1 cellular context compared by ENCODE assay signal in the genomic region with DNA sequence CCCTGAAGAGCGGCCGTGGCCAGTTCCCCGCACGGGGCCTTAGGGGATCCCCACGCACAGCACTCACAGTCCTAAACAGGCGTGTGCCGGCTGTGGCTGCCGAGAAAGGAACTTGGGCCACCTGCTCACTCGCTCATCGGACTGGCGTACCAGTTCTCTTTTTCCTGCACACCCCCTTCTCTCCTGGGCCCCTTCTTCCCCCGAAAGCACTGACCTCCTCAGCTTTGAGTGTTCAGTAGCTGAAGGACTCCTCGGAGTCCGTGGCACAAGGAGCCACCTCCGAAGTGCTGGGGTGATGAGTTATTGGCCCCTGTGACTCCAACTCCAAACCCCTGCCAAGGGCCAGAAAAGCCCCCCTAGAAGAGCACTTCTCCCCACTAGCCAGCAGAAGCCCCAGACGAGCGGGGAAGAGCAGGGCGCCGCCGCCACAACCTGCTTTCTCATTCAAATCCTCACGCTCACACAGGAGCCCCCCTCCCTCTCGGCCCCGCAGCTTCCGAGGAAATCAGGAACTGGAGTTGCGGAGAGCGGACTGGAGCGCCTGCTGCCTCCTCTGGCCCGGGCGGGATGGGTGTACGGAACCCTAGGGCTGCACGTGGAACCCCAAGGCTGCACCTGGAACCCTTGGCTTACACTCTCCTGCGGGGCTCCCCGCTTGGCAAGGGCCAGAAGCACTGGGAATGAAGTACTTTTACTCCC.
A peak's percentile ranks its signal among the peaks of the same experiment; 100 is the strongest.
TF ChIP-seq lines count a peak whose summit lies in the region.

A gene with protein sequence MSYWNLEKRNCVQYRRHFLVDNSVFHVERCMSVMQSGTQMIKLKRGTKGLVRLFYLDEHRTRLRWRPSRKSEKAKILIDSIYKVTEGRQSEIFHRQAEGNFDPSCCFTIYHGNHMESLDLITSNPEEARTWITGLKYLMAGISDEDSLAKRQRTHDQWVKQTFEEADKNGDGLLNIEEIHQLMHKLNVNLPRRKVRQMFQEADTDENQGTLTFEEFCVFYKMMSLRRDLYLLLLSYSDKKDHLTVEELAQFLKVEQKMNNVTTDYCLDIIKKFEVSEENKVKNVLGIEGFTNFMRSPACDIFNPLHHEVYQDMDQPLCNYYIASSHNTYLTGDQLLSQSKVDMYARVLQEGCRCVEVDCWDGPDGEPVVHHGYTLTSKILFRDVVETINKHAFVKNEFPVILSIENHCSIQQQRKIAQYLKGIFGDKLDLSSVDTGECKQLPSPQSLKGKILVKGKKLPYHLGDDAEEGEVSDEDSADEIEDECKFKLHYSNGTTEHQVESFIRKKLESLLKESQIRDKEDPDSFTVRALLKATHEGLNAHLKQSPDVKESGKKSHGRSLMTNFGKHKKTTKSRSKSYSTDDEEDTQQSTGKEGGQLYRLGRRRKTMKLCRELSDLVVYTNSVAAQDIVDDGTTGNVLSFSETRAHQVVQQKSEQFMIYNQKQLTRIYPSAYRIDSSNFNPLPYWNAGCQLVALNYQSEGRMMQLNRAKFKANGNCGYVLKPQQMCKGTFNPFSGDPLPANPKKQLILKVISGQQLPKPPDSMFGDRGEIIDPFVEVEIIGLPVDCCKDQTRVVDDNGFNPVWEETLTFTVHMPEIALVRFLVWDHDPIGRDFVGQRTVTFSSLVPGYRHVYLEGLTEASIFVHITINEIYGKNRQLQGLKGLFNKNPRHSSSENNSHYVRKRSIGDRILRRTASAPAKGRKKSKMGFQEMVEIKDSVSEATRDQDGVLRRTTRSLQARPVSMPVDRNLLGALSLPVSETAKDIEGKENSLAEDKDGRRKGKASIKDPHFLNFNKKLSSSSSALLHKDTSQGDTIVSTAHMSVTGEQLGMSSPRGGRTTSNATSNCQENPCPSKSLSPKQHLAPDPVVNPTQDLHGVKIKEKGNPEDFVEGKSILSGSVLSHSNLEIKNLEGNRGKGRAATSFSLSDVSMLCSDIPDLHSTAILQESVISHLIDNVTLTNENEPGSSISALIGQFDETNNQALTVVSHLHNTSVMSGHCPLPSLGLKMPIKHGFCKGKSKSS (N-terminal part only) (minus strand): TSS at position 446 of the 699 bp plus-strand sequence. CDS start 40,847 bp downstream, outside the sequence.

TF ChIP-seq in H1, 55 proteins besides CTCF, POLR2A, EP300 and RAD21:
- TF ChIP-seq BCL11A (IDR thresholded peaks at IDR 0.05; ENCODE audit: low read depth in 2 of 2, low read length in 2 of 2) (no peak), CBX5 (IDR thresholded peaks at IDR 0.05; ENCODE audit: low read depth, low read length) (no peak), HDAC2 (IDR thresholded peaks at IDR 0.05; ENCODE audit: borderline replicate concordance in 1 of 2, low read depth in 2 of 2, low read length in 2 of 2) (0 out of 4 replicates have a peak, but pooled peaks of 1 of the 2 experiments have one; percentile 63), POU5F1 (IDR thresholded peaks at IDR 0.05; ENCODE audit: low read depth, low read length) (peak; percentile 72; the same call in 1 of the 2 replicates), CEBPB (IDR thresholded peaks at IDR 0.05; ENCODE audit: low read depth, low read length) (no peak), PHF8 (conservative IDR thresholded peaks at IDR 0.05; ENCODE audit: low read depth, low read length) (0 out of 2 replicates have a peak, but pooled peaks have one; percentile 29), CBX8 (IDR thresholded peaks at IDR 0.05; ENCODE audit: borderline replicate concordance, low read depth, low read length) (no peak), TCF12 (IDR thresholded peaks at IDR 0.05; ENCODE audit: low read depth, low read length) (0 out of 2 replicates have a peak, but pooled peaks have one; percentile 4), KDM5A (IDR thresholded peaks at IDR 0.05; ENCODE audit: low read length) (no peak), SIN3A (conservative IDR thresholded peaks at IDR 0.05 in 1 of 2, IDR thresholded peaks at IDR 0.05 in 1 of 2; ENCODE audit: low read depth in 1 of 2, low read length in 2 of 2) (peak in 1 of 2 experiments; percentile 76; a peak in 2 of 4 replicates), SAP30 (IDR thresholded peaks at IDR 0.05; ENCODE audit: insufficient read depth, insufficient replicate concordance, low read length) (peak; percentile 84), CTBP2 (IDR thresholded peaks at IDR 0.05; ENCODE audit: borderline replicate concordance, insufficient read depth, insufficient read length, low read length) (peak; percentile 37), RFX5 (IDR thresholded peaks at IDR 0.05; ENCODE audit: borderline replicate concordance, low read depth, low read length) (0 out of 2 replicates have a peak, but pooled peaks have one; percentile 31), KDM4A (IDR thresholded peaks at IDR 0.05; ENCODE audit: low read depth, low read length, severe bottlenecking) (peak; percentile 26), TBP (IDR thresholded peaks at IDR 0.05; ENCODE audit: low read depth, low read length) (no peak; the same call in 1 of the 2 replicates), TAF1 (IDR thresholded peaks at IDR 0.05; ENCODE audit: low read depth, low read length) (peak; percentile 62), SRF (IDR thresholded peaks at IDR 0.05; ENCODE audit: low read depth, low read length) (no peak), ASH2L (IDR thresholded peaks at IDR 0.05; ENCODE audit: low read length) (peak; percentile 29), JUN (IDR thresholded peaks at IDR 0.05; ENCODE audit: low read depth, low read length) (no peak), KDM1A (IDR thresholded peaks at IDR 0.05; ENCODE audit: borderline replicate concordance, low read length) (peak; percentile 94), CREB1 (IDR thresholded peaks at IDR 0.05) (peak; percentile 71), SUZ12 (IDR thresholded peaks at IDR 0.05; ENCODE audit: low read length) (no peak), EGR1 (IDR thresholded peaks at IDR 0.05; ENCODE audit: borderline replicate concordance, low read depth, low read length) (peak; percentile 74), TEAD4 (IDR thresholded peaks at IDR 0.05; ENCODE audit: low read depth, low read length) (peak; percentile 49; the same call in 1 of the 2 replicates), JUND (IDR thresholded peaks at IDR 0.05; ENCODE audit: low read length) (no peak), SP1 (IDR thresholded peaks at IDR 0.05; ENCODE audit: low read depth, low read length) (peak; percentile 98), FOSL1 (IDR thresholded peaks at IDR 0.05; ENCODE audit: insufficient read depth, low read depth, low read length) (no peak), GTF2F1 (IDR thresholded peaks at IDR 0.05; ENCODE audit: borderline replicate concordance, low read depth, low read length) (no peak), CHD2 (IDR thresholded peaks at IDR 0.05; ENCODE audit: low read length) (no peak; the same call in 1 of the 2 replicates)
- TF ChIP-seq, protein P1, sequence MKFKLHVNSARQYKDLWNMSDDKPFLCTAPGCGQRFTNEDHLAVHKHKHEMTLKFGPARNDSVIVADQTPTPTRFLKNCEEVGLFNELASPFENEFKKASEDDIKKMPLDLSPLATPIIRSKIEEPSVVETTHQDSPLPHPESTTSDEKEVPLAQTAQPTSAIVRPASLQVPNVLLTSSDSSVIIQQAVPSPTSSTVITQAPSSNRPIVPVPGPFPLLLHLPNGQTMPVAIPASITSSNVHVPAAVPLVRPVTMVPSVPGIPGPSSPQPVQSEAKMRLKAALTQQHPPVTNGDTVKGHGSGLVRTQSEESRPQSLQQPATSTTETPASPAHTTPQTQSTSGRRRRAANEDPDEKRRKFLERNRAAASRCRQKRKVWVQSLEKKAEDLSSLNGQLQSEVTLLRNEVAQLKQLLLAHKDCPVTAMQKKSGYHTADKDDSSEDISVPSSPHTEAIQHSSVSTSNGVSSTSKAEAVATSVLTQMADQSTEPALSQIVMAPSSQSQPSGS (IDR thresholded peaks at IDR 0.05; ENCODE audit: low read length): 0 out of 2 replicates have a peak, but pooled peaks have one; percentile 29
- TF ChIP-seq, protein P2, sequence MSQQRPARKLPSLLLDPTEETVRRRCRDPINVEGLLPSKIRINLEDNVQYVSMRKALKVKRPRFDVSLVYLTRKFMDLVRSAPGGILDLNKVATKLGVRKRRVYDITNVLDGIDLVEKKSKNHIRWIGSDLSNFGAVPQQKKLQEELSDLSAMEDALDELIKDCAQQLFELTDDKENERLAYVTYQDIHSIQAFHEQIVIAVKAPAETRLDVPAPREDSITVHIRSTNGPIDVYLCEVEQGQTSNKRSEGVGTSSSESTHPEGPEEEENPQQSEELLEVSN (IDR thresholded peaks at IDR 0.05): peak; percentile 58; the same call in 1 of the 2 replicates
- TF ChIP-seq, protein P3, sequence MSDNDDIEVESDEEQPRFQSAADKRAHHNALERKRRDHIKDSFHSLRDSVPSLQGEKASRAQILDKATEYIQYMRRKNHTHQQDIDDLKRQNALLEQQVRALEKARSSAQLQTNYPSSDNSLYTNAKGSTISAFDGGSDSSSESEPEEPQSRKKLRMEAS (IDR thresholded peaks at IDR 0.05): peak; percentile 82
- TF ChIP-seq, protein P4, sequence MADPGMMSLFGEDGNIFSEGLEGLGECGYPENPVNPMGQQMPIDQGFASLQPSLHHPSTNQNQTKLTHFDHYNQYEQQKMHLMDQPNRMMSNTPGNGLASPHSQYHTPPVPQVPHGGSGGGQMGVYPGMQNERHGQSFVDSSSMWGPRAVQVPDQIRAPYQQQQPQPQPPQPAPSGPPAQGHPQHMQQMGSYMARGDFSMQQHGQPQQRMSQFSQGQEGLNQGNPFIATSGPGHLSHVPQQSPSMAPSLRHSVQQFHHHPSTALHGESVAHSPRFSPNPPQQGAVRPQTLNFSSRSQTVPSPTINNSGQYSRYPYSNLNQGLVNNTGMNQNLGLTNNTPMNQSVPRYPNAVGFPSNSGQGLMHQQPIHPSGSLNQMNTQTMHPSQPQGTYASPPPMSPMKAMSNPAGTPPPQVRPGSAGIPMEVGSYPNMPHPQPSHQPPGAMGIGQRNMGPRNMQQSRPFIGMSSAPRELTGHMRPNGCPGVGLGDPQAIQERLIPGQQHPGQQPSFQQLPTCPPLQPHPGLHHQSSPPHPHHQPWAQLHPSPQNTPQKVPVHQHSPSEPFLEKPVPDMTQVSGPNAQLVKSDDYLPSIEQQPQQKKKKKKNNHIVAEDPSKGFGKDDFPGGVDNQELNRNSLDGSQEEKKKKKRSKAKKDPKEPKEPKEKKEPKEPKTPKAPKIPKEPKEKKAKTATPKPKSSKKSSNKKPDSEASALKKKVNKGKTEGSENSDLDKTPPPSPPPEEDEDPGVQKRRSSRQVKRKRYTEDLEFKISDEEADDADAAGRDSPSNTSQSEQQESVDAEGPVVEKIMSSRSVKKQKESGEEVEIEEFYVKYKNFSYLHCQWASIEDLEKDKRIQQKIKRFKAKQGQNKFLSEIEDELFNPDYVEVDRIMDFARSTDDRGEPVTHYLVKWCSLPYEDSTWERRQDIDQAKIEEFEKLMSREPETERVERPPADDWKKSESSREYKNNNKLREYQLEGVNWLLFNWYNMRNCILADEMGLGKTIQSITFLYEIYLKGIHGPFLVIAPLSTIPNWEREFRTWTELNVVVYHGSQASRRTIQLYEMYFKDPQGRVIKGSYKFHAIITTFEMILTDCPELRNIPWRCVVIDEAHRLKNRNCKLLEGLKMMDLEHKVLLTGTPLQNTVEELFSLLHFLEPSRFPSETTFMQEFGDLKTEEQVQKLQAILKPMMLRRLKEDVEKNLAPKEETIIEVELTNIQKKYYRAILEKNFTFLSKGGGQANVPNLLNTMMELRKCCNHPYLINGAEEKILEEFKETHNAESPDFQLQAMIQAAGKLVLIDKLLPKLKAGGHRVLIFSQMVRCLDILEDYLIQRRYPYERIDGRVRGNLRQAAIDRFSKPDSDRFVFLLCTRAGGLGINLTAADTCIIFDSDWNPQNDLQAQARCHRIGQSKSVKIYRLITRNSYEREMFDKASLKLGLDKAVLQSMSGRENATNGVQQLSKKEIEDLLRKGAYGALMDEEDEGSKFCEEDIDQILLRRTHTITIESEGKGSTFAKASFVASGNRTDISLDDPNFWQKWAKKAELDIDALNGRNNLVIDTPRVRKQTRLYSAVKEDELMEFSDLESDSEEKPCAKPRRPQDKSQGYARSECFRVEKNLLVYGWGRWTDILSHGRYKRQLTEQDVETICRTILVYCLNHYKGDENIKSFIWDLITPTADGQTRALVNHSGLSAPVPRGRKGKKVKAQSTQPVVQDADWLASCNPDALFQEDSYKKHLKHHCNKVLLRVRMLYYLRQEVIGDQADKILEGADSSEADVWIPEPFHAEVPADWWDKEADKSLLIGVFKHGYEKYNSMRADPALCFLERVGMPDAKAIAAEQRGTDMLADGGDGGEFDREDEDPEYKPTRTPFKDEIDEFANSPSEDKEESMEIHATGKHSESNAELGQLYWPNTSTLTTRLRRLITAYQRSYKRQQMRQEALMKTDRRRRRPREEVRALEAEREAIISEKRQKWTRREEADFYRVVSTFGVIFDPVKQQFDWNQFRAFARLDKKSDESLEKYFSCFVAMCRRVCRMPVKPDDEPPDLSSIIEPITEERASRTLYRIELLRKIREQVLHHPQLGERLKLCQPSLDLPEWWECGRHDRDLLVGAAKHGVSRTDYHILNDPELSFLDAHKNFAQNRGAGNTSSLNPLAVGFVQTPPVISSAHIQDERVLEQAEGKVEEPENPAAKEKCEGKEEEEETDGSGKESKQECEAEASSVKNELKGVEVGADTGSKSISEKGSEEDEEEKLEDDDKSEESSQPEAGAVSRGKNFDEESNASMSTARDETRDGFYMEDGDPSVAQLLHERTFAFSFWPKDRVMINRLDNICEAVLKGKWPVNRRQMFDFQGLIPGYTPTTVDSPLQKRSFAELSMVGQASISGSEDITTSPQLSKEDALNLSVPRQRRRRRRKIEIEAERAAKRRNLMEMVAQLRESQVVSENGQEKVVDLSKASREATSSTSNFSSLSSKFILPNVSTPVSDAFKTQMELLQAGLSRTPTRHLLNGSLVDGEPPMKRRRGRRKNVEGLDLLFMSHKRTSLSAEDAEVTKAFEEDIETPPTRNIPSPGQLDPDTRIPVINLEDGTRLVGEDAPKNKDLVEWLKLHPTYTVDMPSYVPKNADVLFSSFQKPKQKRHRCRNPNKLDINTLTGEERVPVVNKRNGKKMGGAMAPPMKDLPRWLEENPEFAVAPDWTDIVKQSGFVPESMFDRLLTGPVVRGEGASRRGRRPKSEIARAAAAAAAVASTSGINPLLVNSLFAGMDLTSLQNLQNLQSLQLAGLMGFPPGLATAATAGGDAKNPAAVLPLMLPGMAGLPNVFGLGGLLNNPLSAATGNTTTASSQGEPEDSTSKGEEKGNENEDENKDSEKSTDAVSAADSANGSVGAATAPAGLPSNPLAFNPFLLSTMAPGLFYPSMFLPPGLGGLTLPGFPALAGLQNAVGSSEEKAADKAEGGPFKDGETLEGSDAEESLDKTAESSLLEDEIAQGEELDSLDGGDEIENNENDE (IDR thresholded peaks at IDR 0.05; ENCODE audit: insufficient replicate concordance, low read length): peak; percentile 42
- TF ChIP-seq, protein P5, sequence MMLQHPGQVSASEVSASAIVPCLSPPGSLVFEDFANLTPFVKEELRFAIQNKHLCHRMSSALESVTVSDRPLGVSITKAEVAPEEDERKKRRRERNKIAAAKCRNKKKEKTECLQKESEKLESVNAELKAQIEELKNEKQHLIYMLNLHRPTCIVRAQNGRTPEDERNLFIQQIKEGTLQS (IDR thresholded peaks at IDR 0.05; ENCODE audit: insufficient read depth, low read depth, low read length): no peak
